Comparison of ENCODE assay signal across 18 cellular contexts in genomic region chr5:6305821-6306220, GRCh38.
DNase-seq lines count a peak whose midpoint lies in the region; ATAC-seq, FAIRE-seq and TF ChIP-seq lines count a peak whose summit lies in the region.
"Had no signal": no experiment of that assay in that cellular context is flagged by ENCODE, and none has a peak within 500 bp of the region (broad histone marks: within the 10 kb centered on the region; RNA-seq: fewer than 3 reads in every experiment).

No MANE protein-coding gene starts in this region.

- H3K4me3 ChIP-seq in RWPE2 (ENCODE audit: severe bottlenecking) (no peak overlapping the region), bronchial epithelial cell (ENCODE audit: low read depth, low read length) (no peak overlapping the region)
- H3K4me3 ChIP-seq: HAP-1 had no signal

- H3K27me3 ChIP-seq in RWPE2 (ENCODE audit: insufficient read depth, poor library complexity, severe bottlenecking) (no peaks in the 10 kb centered on the region), bronchial epithelial cell (ENCODE audit: control insufficient read depth, insufficient read depth, low read length) (no peaks in the 10 kb centered on the region)

- no peak overlapping the region for H3K27ac Mint-ChIP-seq in activated CD4-positive, alpha-beta memory T cell treated with anti-CD3 and anti-CD28 coated beads, Interleukin-2, amount 10 ng/mL, durations not matched to agents 7 days and 5 days
- H3K27ac Mint-ChIP-seq: CD4-positive, alpha-beta memory T cell; HFFc6 had no signal

- no peaks in the 10 kb centered on the region for H3K27me3 Mint-ChIP-seq in activated CD4-positive, alpha-beta memory T cell treated with anti-CD3 and anti-CD28 coated beads, Interleukin-2, amount 10 ng/mL, durations not matched to agents 7 days and 5 days

- H3K36me3 ChIP-seq in RWPE2 (ENCODE audit: low read depth) (no peaks in the 10 kb centered on the region), bronchial epithelial cell (ENCODE audit: control insufficient read depth, insufficient read depth, low read length) (no peaks in the 10 kb centered on the region)
- H3K36me3 ChIP-seq: HAP-1 had no signal

- no peak overlapping the region for H3K4me3 Mint-ChIP-seq in activated CD4-positive, alpha-beta memory T cell treated with anti-CD3 and anti-CD28 coated beads, Interleukin-2, amount 10 ng/mL, durations not matched to agents 7 days and 5 days
- H3K4me3 Mint-ChIP-seq: CD4-positive, alpha-beta memory T cell; HFFc6 had no signal

- CTCF ChIA-PET in GM10248 (lab: Yijun Ruan, JAX): no interaction called here
- CTCF ChIA-PET in activated CD4-positive, alpha-beta memory T cell treated with anti-CD3 and anti-CD28 coated beads, Interleukin-2, amount 10 ng/mL, durations not matched to agents 7 days and 5 days (lab: Charles Lee): no interaction called here

- peak; percentile 69 for ATAC-seq in RWPE2 (ENCODE audit: low read depth)
- peak; percentile 81 for ATAC-seq in esophagus mucosa

- FAIRE-seq in bronchial epithelial cell (lab: Jason Lieb, UNC): no peak
- FAIRE-seq: GM12892, H54 had no signal

- no peaks in the 10 kb centered on the region for H3K9me3 ChIP-seq in RWPE2 (ENCODE audit: severe bottlenecking)
- H3K9me3 ChIP-seq: HAP-1 had no signal

- H3K36me3 Mint-ChIP-seq in activated CD4-positive, alpha-beta memory T cell treated with anti-CD3 and anti-CD28 coated beads, Interleukin-2, amount 10 ng/mL, durations not matched to agents 7 days and 5 days (ENCODE audit: low read depth): no peaks in the 10 kb centered on the region
- H3K36me3 Mint-ChIP-seq: CD4-positive, alpha-beta memory T cell had no signal

- DNase-seq in RWPE2 (ENCODE audit: low spot score) (no peak), bronchial epithelial cell (ENCODE audit: low read depth) (peak; percentile 29), GM10248 (ENCODE audit: extremely low spot score) (no peak), NOMO-1 (lab: John Stamatoyannopoulos, UW; ENCODE audit: unreplicated experiment in 2 of 2) (no peak)
- DNase-seq in activated CD4-positive, alpha-beta memory T cell treated with anti-CD3 and anti-CD28 coated beads, Interleukin-2, amount 10 ng/mL, durations not matched to agents 7 days and 5 days: no peak
- DNase-seq: C1 segment of cervical spinal cord; Calu3; CD4-positive, alpha-beta memory T cell; COR-L47; DMS53; DMS79 treated with DMSO at 0.1 percent for 48 hours; GF-D8; GOT3; HFFc6 had no signal

- H3K9me3 Mint-ChIP-seq in activated CD4-positive, alpha-beta memory T cell treated with anti-CD3 and anti-CD28 coated beads, Interleukin-2, amount 10 ng/mL, durations not matched to agents 7 days and 5 days: no peaks in the 10 kb centered on the region
- H3K9me3 Mint-ChIP-seq: CD4-positive, alpha-beta memory T cell had no signal

- POLR2A ChIA-PET in GM10248 (lab: Yijun Ruan, JAX): no interaction called here
- POLR2A ChIA-PET in activated CD4-positive, alpha-beta memory T cell treated with anti-CD3 and anti-CD28 coated beads, Interleukin-2, amount 10 ng/mL, durations not matched to agents 7 days and 5 days (lab: Charles Lee): no interaction called here

- TF ChIP-seq CTCF in RWPE2 (IDR thresholded peaks at IDR 0.05; ENCODE audit: poor library complexity, severe bottlenecking) (no peak), bronchial epithelial cell (IDR thresholded peaks at IDR 0.05; ENCODE audit: insufficient read depth, low read length, severe bottlenecking) (no peak), GM10248 (IDR thresholded peaks at IDR 0.05; ENCODE audit: control extremely low read depth, extremely low read depth, low read depth, missing control alignments) (no peak)

- no peaks in the 10 kb centered on the region for H3K4me1 ChIP-seq in RWPE2 (ENCODE audit: insufficient read depth, poor library complexity, severe bottlenecking)
- H3K4me1 ChIP-seq: HAP-1 had no signal

- no peak overlapping the region for H3K27ac ChIP-seq in RWPE2 (ENCODE audit: poor library complexity, severe bottlenecking)

- H3K4me1 Mint-ChIP-seq in activated CD4-positive, alpha-beta memory T cell treated with anti-CD3 and anti-CD28 coated beads, Interleukin-2, amount 10 ng/mL, durations not matched to agents 7 days and 5 days: no peaks in the 10 kb centered on the region
- H3K4me1 Mint-ChIP-seq: CD4-positive, alpha-beta memory T cell had no signal
